In the genomic region with DNA sequence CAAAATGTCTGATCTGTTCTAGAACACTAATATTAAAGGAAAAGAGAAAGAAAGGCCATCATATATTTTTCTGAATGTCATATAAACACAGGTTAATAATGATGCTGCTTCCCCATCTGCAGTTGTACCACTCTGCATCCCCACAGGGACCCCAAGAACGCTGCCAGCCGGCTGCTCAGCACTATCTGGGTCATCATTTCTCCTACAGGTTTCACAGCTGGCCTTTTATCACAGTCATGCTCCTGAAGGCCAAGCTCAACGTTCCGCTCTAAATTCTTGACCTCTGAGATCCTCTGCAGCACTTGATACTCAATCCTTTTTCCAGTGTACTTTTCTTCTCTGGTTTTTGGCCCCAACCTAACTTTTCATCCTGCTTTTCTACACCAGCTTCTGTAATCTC, we compare ENCODE assay signal across 10 cellular contexts. TPM values are rescaled to one million over a fixed set of nuclear protein-coding genes. Genes with fewer than 3 reads are reported as not detected.
DNase-seq lines count a peak whose midpoint lies in the region; ATAC-seq, FAIRE-seq and TF ChIP-seq lines count a peak whose summit lies in the region.
"Had no signal": no experiment of that assay in that cellular context is flagged by ENCODE, and none has a peak within 500 bp of the region (broad histone marks: within the 10 kb centered on the region; RNA-seq: fewer than 3 reads in every experiment).

No MANE protein-coding gene starts in this region.

- H3K36me3 ChIP-seq in right atrium auricular region (peaks cover 27% of the 10 kb centered on the region), GM12878 (ENCODE audit: control insufficient read depth in 2 of 2, insufficient read depth in 2 of 2, low read length in 1 of 2) (peaks cover 0 to 16% of the 10 kb centered on the region in 2 experiments), muscle layer of duodenum (ENCODE audit: control insufficient read depth in 1 of 2, insufficient read depth in 2 of 2, low read length in 2 of 2) (peaks cover 16 to 17% of the 10 kb centered on the region in 2 donors), uterus (no peaks in the 10 kb centered on the region)

- H3K27me3 ChIP-seq in right atrium auricular region (no peaks in the 10 kb centered on the region), GM12878 (replicated peaks in 1 of 2; ENCODE audit: control insufficient read depth in 2 of 2, insufficient read depth in 2 of 2, low read length in 1 of 2) (no peaks in the 10 kb centered on the region), muscle layer of duodenum (ENCODE audit: low read depth, low read length) (no peaks in the 10 kb centered on the region), uterus (no peaks in the 10 kb centered on the region)

- H3K27ac ChIP-seq in right atrium auricular region (peak overlapping the region; percentile 54 to 61), GM12878 (ENCODE audit: control insufficient read depth, insufficient read depth) (peak overlapping the region; percentile 84), muscle layer of duodenum (ENCODE audit: low read length) (peak overlapping the region; percentile 80), uterus (peak overlapping the region; percentile 41 to 67)

- peak overlapping the region; percentile 69 for H3K9ac ChIP-seq in GM12878 (ENCODE audit: control insufficient read depth, insufficient read depth, low read length)

- H3K79me2 ChIP-seq in GM12878 (ENCODE audit: control insufficient read depth, insufficient read depth, low read length): peaks cover 52% of the 10 kb centered on the region

- peaks cover 3% of the 10 kb centered on the region; the same call in 1 of the 2 replicates for H4K20me1 ChIP-seq in GM12878 (ENCODE audit: control insufficient read depth, insufficient read depth)

- TF ChIP-seq EP300 in GM12878 (IDR thresholded peaks at IDR 0.05; ENCODE audit: borderline replicate concordance in 1 of 2, control insufficient read depth in 1 of 2, low read depth in 2 of 2, low read length in 2 of 2): no peak

- ATAC-seq in left cardiac atrium: no peak
- no peak for ATAC-seq in GM12878
- no peak for ATAC-seq in HG03521 (IDR thresholded peaks at IDR 0.05; ENCODE audit: unreplicated experiment)

- in situ Hi-C loops in GM12878 (cut with MboI): no loop called here

- H3K4me1 ChIP-seq in right atrium auricular region (peaks cover 0 to 37% of the 10 kb centered on the region in 2 donors), GM12878 (ENCODE audit: control insufficient read depth, insufficient read depth, low read length) (peaks cover 5% of the 10 kb centered on the region), muscle layer of duodenum (ENCODE audit: control insufficient read depth in 1 of 2, insufficient read depth in 2 of 2, low read length in 2 of 2) (peaks cover 4 to 9% of the 10 kb centered on the region in 2 donors), uterus (peaks cover 0 to 5% of the 10 kb centered on the region in 2 donors)

- DNase-seq in right atrium auricular region (ENCODE audit: low spot score) (no peak), left cardiac atrium (no peak), GM12878 (ENCODE audit: low read depth, low spot score) (no peak), uterus (no peak), T1000 (lab: John Stamatoyannopoulos, UW) (no peak), H4 (ENCODE audit: low spot score) (no peak)
- DNase-seq: NCI-H1694 treated with DMSO at 0.1 percent for 48 hours; stimulated activated CD4-positive, alpha-beta T cell treated with anti-CD3 and anti-CD28 coated beads, Interleukin-4, amount 100 ng/mL, for 24 hours had no signal

- H3K4me2 ChIP-seq in GM12878 (ENCODE audit: control insufficient read depth, insufficient read depth): peak overlapping the region; percentile 95

- TF ChIP-seq CTCF in right atrium auricular region (IDR thresholded peaks at IDR 0.05) (no peak), GM12878 (IDR thresholded peaks at IDR 0.05 in 2 of 3, conservative IDR thresholded peaks at IDR 0.05 in 1 of 3; ENCODE audit: control insufficient read depth in 2 of 3, extremely low read depth in 1 of 3, insufficient read depth in 1 of 3, low read depth in 3 of 3, low read length in 3 of 3) (no peak), uterus (IDR thresholded peaks at IDR 0.05) (no peak)

- TF ChIP-seq POLR2A in GM12878 (IDR thresholded peaks at IDR 0.05; ENCODE audit: low read depth, low read length) (no peak), uterus (IDR thresholded peaks at IDR 0.05) (no peak)

- intact Hi-C loops in left cardiac atrium (cut with DNase I) (no loop called here), GM12878 (cut with micrococcal nuclease; ENCODE audit: unreplicated experiment) (loop anchor here (5.0 kb wide), 1 partner anchor 57 kb away; the partner anchor contains the start of gene GTPBP4), uterus (cut with DNase I; ENCODE audit: low total_unique reads) (no loop called here)

- CTCF ChIA-PET in GM12878 (lab: Yijun Ruan, JAX): interaction anchor here (1.0 to 1.5 kb wide), 4 partner anchors 16 to 58 kb away, joined by 3 to 4 read pairs (median 3); partner anchors contain the start of gene GTPBP4

- FAIRE-seq in GM12878 (lab: Jason Lieb, UNC): no peak

- SMC1A ChIA-PET in GM12878 (lab: Charles Lee; ENCODE audit: uncharacterized antibody, unreplicated experiment): interaction anchor here (0.6 to 2.2 kb wide), 10 partner anchors 9 to 116 kb away, joined by 3 to 8 read pairs (median 4); no protein-coding TSS in a partner anchor

- BruUV-seq in GM12878 (replicated peaks; lab: Mats Ljungman, UMichigan): no TSS peak

- POLR2A ChIA-PET in GM12878 (lab: Charles Lee): interaction anchor here (0.5 to 3.6 kb wide), 8 partner anchors 8 to 148 kb away, joined by 3 to 15 read pairs (median 4); partner anchors contain the start of gene WDR37

- RAD21 ChIA-PET in GM12878 (lab: Charles Lee; ENCODE audit: unreplicated experiment): interaction anchor here (0.7 to 2.1 kb wide), 8 partner anchors 9 to 176 kb away, joined by 3 to 7 read pairs (median 3); partner anchors contain the start of genes GTPBP4, LARP4B and WDR37

- no peak for TF ChIP-seq RAD21 in GM12878 (IDR thresholded peaks at IDR 0.05; ENCODE audit: insufficient read depth, low read depth, low read length)

- H2AFZ ChIP-seq in GM12878 (ENCODE audit: control insufficient read depth, low read depth, low read length): no peak overlapping the region

- no peaks in the 10 kb centered on the region for H3K9me3 ChIP-seq in right atrium auricular region
- no peaks in the 10 kb centered on the region for H3K9me3 ChIP-seq in GM12878 (replicated peaks; ENCODE audit: control insufficient read depth, insufficient read depth, low read length)
- H3K9me3 ChIP-seq in muscle layer of duodenum (ENCODE audit: control insufficient read depth in 1 of 2, low read length in 2 of 2): no peaks in the 10 kb centered on the region
- H3K9me3 ChIP-seq in uterus: no peaks in the 10 kb centered on the region

- no peak overlapping the region for H3K4me3 ChIP-seq in right atrium auricular region
- peak overlapping the region; percentile 69 for H3K4me3 ChIP-seq in GM12878
- H3K4me3 ChIP-seq in muscle layer of duodenum (ENCODE audit: low read depth in 1 of 2, low read length in 2 of 2): peak overlapping the region; percentile 10 to 22
- no peak overlapping the region for H3K4me3 ChIP-seq in uterus

- 1% methylated on average over 4 of the region's 4 CpGs for WGBS in GM12878 (ENCODE audit: insufficient coverage, insufficient replicate concordance, low lambda C conversion rate, missing lambda C conversion rate)

RNA-seq across cellular contexts. Expression of gene IDI1, which starts 4.8 kb away (rescaled TPM):
- total RNA-seq in right atrium auricular region (10 to 100 TPM; 16.7 to 24.3 TPM), left cardiac atrium (10 to 100 TPM; 18.4 to 29.8 TPM), GM12878 (2014; rRNA removed) (112 and 150 TPM in 2 replicates), GM12878 (2014; rRNA removed; fragmentation: Illumina TruSeq; extraction: Trizol) (152 and 163 TPM in 2 replicates), GM12878 (2021) (85.5 and 88.4 TPM in 2 replicates), uterus (10 to 100 TPM; 10.8 to 64.2 (median 17.9) TPM)
- 154 and 155 TPM in 2 replicates for total RNA-seq in GM12878 (2013; cell fraction: nucleolus; rRNA removed)
- polyA plus RNA-seq in GM12878 (2011; ENCODE audit: low read depth): 57.8 TPM
- polyA plus RNA-seq in GM12878 (2011; rRNA removed) (216 and 332 TPM in 2 replicates), GM12878 (2014; fragmentation: Illumina TruSeq; extraction: Trizol) (156 and 224 TPM in 2 replicates), GM12878 (2014; fragmentation: Nextera tagmentation; extraction: Ambion mirVana) (100 to 1,000 TPM; 156 to 223 TPM), GM12878 (2014; rRNA removed) (129 and 158 TPM in 2 replicates), GM12878 (2016; fragmentation: Nextera tagmentation; extraction: Ambion mirVana) (100 to 1,000 TPM; 202 to 206 TPM)
- 66.6 and 66.7 TPM in 2 replicates for polyA plus RNA-seq in GM12878 (2011; cell fraction: cytosol; rRNA removed)
- polyA plus RNA-seq in GM12878 (2011; cell fraction: nucleus; rRNA removed): 108 and 119 TPM in 2 replicates
- polyA plus RNA-seq in GM12878 (2012): 79.7 and 106 TPM in 2 replicates
- polyA minus RNA-seq in GM12878 (2011; rRNA and poly(A)+ RNA removed): 82.4 and 96.9 TPM in 2 replicates
- polyA minus RNA-seq in GM12878 (2011; cell fraction: cytosol; rRNA and poly(A)+ RNA removed): 27.1 and 29.8 TPM in 2 replicates
- polyA minus RNA-seq in GM12878 (2011; cell fraction: nucleus; rRNA and poly(A)+ RNA removed): 39.7 and 57.8 TPM in 2 replicates
- 76.1 and 96.9 TPM in 2 replicates for total RNA-seq in H4 (2014; rRNA removed; shearing (Covaris generic))

RNA-seq across cellular contexts. Expression of gene WDR37, which starts 12.0 kb away (rescaled TPM):
- total RNA-seq in right atrium auricular region (10 to 100 TPM; 19.4 to 20.2 TPM), left cardiac atrium (10 to 100 TPM; 23.2 to 33.9 TPM), GM12878 (2014; rRNA removed) (8.0 and 8.5 TPM in 2 replicates), GM12878 (2014; rRNA removed; fragmentation: Illumina TruSeq; extraction: Trizol) (6.1 and 6.3 TPM in 2 replicates), GM12878 (2021) (9.0 and 11.1 TPM in 2 replicates), uterus (10 to 100 TPM in 2 of 4 donors, 1 to 10 TPM in 2; 1.3 to 21.7 (median 11.2) TPM)
- 35.7 and 36.6 TPM in 2 replicates for total RNA-seq in GM12878 (2013; cell fraction: nucleolus; rRNA removed)
- polyA plus RNA-seq in GM12878 (2011; ENCODE audit: low read depth): 5.1 TPM
- polyA plus RNA-seq in GM12878 (2011; rRNA removed) (9.7 and 10.5 TPM in 2 replicates), GM12878 (2014; fragmentation: Illumina TruSeq; extraction: Trizol) (6.4 and 6.6 TPM in 2 replicates), GM12878 (2014; fragmentation: Nextera tagmentation; extraction: Ambion mirVana) (1 to 10 TPM; 1.9 to 2.5 TPM), GM12878 (2014; rRNA removed) (8.4 and 8.8 TPM in 2 replicates), GM12878 (2016; fragmentation: Nextera tagmentation; extraction: Ambion mirVana) (1 to 10 TPM; 6.5 to 7.7 TPM)
- polyA plus RNA-seq in GM12878 (2011; cell fraction: cytosol; rRNA removed): 10.4 and 10.9 TPM in 2 replicates
- 31.1 and 31.4 TPM in 2 replicates for polyA plus RNA-seq in GM12878 (2011; cell fraction: nucleus; rRNA removed)
- 6.1 and 8.4 TPM in 2 replicates for polyA plus RNA-seq in GM12878 (2012)
- polyA minus RNA-seq in GM12878 (2011; rRNA and poly(A)+ RNA removed): 25.3 and 25.7 TPM in 2 replicates
- polyA minus RNA-seq in GM12878 (2011; cell fraction: cytosol; rRNA and poly(A)+ RNA removed): 4.1 and 12.3 TPM in 2 replicates
- 12.3 and 15.5 TPM in 2 replicates for polyA minus RNA-seq in GM12878 (2011; cell fraction: nucleus; rRNA and poly(A)+ RNA removed)
- total RNA-seq in H4 (2014; rRNA removed; shearing (Covaris generic)): 3.2 and 6.2 TPM in 2 replicates

RNA-seq across cellular contexts. Expression of gene IDI2, which starts 18.5 kb away (rescaled TPM):
- total RNA-seq in right atrium auricular region (under 1 TPM in 1 of 2 donors, not detected in 1; 0.24 TPM), left cardiac atrium (not detected), GM12878 (2014; rRNA removed) (not detected in 2 replicates), GM12878 (2014; rRNA removed; fragmentation: Illumina TruSeq; extraction: Trizol) (not detected in 2 replicates), GM12878 (2021) (not detected in 2 replicates), uterus (not detected)
- total RNA-seq in GM12878 (2013; cell fraction: nucleolus; rRNA removed): not detected in 2 replicates
- polyA plus RNA-seq in GM12878 (2011; ENCODE audit: low read depth): not detected
- polyA plus RNA-seq in GM12878 (2011; rRNA removed) (not detected in 2 replicates), GM12878 (2014; fragmentation: Illumina TruSeq; extraction: Trizol) (0.06 TPM in 1 of 2 replicates, not detected in the other), GM12878 (2014; fragmentation: Nextera tagmentation; extraction: Ambion mirVana) (not detected), GM12878 (2014; rRNA removed) (not detected in 2 replicates), GM12878 (2016; fragmentation: Nextera tagmentation; extraction: Ambion mirVana) (not detected)
- not detected in 2 replicates for polyA plus RNA-seq in GM12878 (2011; cell fraction: cytosol; rRNA removed)
- polyA plus RNA-seq in GM12878 (2011; cell fraction: nucleus; rRNA removed): not detected in 2 replicates
- not detected in 2 replicates for polyA plus RNA-seq in GM12878 (2012)
- not detected in 2 replicates for polyA minus RNA-seq in GM12878 (2011; rRNA and poly(A)+ RNA removed)
- polyA minus RNA-seq in GM12878 (2011; cell fraction: cytosol; rRNA and poly(A)+ RNA removed): not detected in 2 replicates
- polyA minus RNA-seq in GM12878 (2011; cell fraction: nucleus; rRNA and poly(A)+ RNA removed): not detected in 2 replicates
- not detected in 2 replicates for total RNA-seq in H4 (2014; rRNA removed; shearing (Covaris generic))

RNA-seq across cellular contexts. Expression of gene GTPBP4, which starts 55.9 kb away (rescaled TPM):
- total RNA-seq in right atrium auricular region: 10 to 100 TPM; 14.4 to 14.6 TPM
- 10 to 100 TPM; 25.0 to 37.7 TPM for total RNA-seq in left cardiac atrium
- total RNA-seq in GM12878 (2013; cell fraction: nucleolus; rRNA removed): 89.9 and 93.0 TPM in 2 replicates
- total RNA-seq in GM12878 (2014; rRNA removed): 58.5 and 64.6 TPM in 2 replicates
- total RNA-seq in GM12878 (2014; rRNA removed; fragmentation: Illumina TruSeq; extraction: Trizol): 88.7 and 89.6 TPM in 2 replicates
- 82.2 and 93.9 TPM in 2 replicates for total RNA-seq in GM12878 (2021)
- 24.6 TPM for polyA plus RNA-seq in GM12878 (2011; ENCODE audit: low read depth)
- polyA plus RNA-seq in GM12878 (2011; rRNA removed): 62.0 and 68.8 TPM in 2 replicates
- 23.3 and 23.5 TPM in 2 replicates for polyA plus RNA-seq in GM12878 (2011; cell fraction: cytosol; rRNA removed)
- 45.3 and 63.4 TPM in 2 replicates for polyA plus RNA-seq in GM12878 (2011; cell fraction: nucleus; rRNA removed)
- 37.8 and 48.2 TPM in 2 replicates for polyA plus RNA-seq in GM12878 (2012)
- polyA plus RNA-seq in GM12878 (2014; fragmentation: Illumina TruSeq; extraction: Trizol): 74.9 and 99.3 TPM in 2 replicates
- 10 to 100 TPM; 60.3 to 68.0 TPM for polyA plus RNA-seq in GM12878 (2014; fragmentation: Nextera tagmentation; extraction: Ambion mirVana)
- polyA plus RNA-seq in GM12878 (2014; rRNA removed): 61.7 and 66.3 TPM in 2 replicates
- 100 to 1,000 TPM; 115 to 118 TPM for polyA plus RNA-seq in GM12878 (2016; fragmentation: Nextera tagmentation; extraction: Ambion mirVana)
- 34.4 and 44.0 TPM in 2 replicates for polyA minus RNA-seq in GM12878 (2011; rRNA and poly(A)+ RNA removed)
- 9.5 and 14.7 TPM in 2 replicates for polyA minus RNA-seq in GM12878 (2011; cell fraction: cytosol; rRNA and poly(A)+ RNA removed)
- polyA minus RNA-seq in GM12878 (2011; cell fraction: nucleus; rRNA and poly(A)+ RNA removed): 28.4 and 54.9 TPM in 2 replicates
- 10 to 100 TPM; 10.5 to 49.0 (median 20.1) TPM for total RNA-seq in uterus
- total RNA-seq in H4 (2014; rRNA removed; shearing (Covaris generic)): 28.8 and 29.1 TPM in 2 replicates

Comparison
In these comparisons a context has a peak if more than half of its experiments do, and no peak if none do; other contexts are left out.
1. H3K4me3 ChIP-seq: peak in GM12878 (single experiment) and muscle layer of duodenum (2 of 2); none in right atrium auricular region (0 of 2) and uterus (0 of 2).
2. Peak in every context shown above with its lines, with median percentiles within 50 percentile points of each other: H3K27ac ChIP-seq.